Comparison of ENCODE assay signal across 10 cellular contexts in the genomic region with DNA sequence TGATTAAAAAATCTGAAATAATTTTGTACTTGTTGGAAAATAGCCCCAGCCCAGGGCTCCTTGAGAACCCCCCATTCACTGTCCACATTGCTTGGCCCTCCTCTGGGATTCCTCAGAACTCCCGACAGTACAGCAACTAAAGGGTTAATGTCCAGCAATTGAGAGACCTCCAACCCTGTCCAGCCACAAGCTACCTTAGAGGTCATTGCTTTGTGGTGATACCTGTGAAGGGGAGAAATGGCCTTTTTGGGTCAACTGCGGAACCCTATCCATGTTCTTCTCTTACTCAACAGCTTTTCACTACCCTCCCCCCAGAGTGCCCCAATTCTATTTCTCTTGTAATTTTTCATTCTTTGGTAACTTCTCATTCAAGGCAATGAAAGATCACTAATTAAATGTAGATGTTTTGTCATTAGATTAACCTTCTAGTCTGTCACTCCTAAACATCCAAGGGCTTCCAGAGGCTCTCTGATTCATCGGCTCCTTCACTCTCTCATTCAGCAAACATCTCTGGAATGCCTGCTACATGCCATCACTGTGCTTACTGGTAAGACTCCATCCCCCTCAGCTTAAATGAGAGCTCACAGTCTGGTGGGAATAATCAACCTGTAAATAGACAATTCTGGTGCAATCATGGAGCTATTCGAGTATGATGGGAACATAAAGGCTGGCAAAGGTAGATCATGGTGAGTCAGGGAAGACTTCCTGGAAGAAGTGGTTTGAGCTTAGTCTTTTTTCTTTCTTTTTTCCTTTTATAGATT.
A peak's percentile ranks its signal among the peaks of the same experiment; 100 is the strongest.
DNase-seq lines count a peak whose midpoint lies in the region; TF ChIP-seq lines count a peak whose summit lies in the region.
"Had no signal": no experiment of that assay in that cellular context is flagged by ENCODE, and none has a peak within 500 bp of the region (broad histone marks: within the 10 kb centered on the region; RNA-seq: fewer than 3 reads in every experiment).

No MANE protein-coding gene starts in this region.

- H2AFZ ChIP-seq in neuronal stem cell (ENCODE audit: low read length), result no peak overlapping the region

- H3K4me1 ChIP-seq in neuronal stem cell (ENCODE audit: control insufficient read depth in 2 of 2, insufficient read depth in 1 of 2, low read depth in 1 of 2, low read length in 2 of 2), result peaks cover 0 to 2% of the 10 kb centered on the region in 2 donors

- H2BK120ac ChIP-seq in neuronal stem cell (ENCODE audit: low read depth, low read length), result no peak overlapping the region

- POLR2A ChIA-PET in BJ (lab: Charles Lee), result interaction anchor here (0.6 to 1.3 kb wide), 4 partner anchors 12 to 638 kb away, joined by 3 to 8 read pairs (median 6); no protein-coding TSS in a partner anchor

- H3K18ac ChIP-seq in neuronal stem cell (ENCODE audit: low read length), result no peak overlapping the region

- peak overlapping the region; percentile 19 for H3K27ac ChIP-seq in neuronal stem cell (replicated peaks; ENCODE audit: low read length)

- no peak overlapping the region for H3K23ac ChIP-seq in neuronal stem cell (ENCODE audit: low read depth, low read length, poor library complexity)

- no peak overlapping the region for H3K14ac ChIP-seq in neuronal stem cell (ENCODE audit: low read length)

- no CpG with 5 or more reads among the region's 4 CpGs for WGBS in neuronal stem cell (ENCODE audit: extremely low coverage in 2 of 2, insufficient read length in 2 of 2, insufficient replicate concordance in 1 of 2), 2 donors

- peak; percentile 98 for DNase-seq in BJ (ENCODE audit: low read depth)
- peak; percentile 91 for DNase-seq in RKO (ENCODE audit: low spot score)
- DNase-seq in fibroblast of pulmonary artery (ENCODE audit: low read depth), result peak; percentile 97
- DNase-seq in neuronal stem cell (ENCODE audit: low spot score), result peak; percentile 49
- DNase-seq in NCI-H2107 (lab: John Stamatoyannopoulos, UW), result no peak
- DNase-seq in NCI-H1092 (lab: John Stamatoyannopoulos, UW), result no peak
- no peak for DNase-seq in pons (ENCODE audit: low spot score)
- DNase-seq in NCI-H2227 (lab: John Stamatoyannopoulos, UW; ENCODE audit: unreplicated experiment), result no peak
- DNase-seq: activated naive CD8-positive, alpha-beta T cell treated with anti-CD3 and anti-CD28 coated beads, Interleukin-2, amount 10 ng/mL, durations not matched to agents 7 days and 5 days had no signal

- H3K27me3 ChIP-seq in BJ (ENCODE audit: control insufficient read depth, insufficient read depth, low read length), result no peaks in the 10 kb centered on the region
- H3K27me3 ChIP-seq in neuronal stem cell (ENCODE audit: control insufficient read depth in 3 of 3, insufficient read depth in 3 of 3, low read depth in 1 of 3, low read length in 3 of 3), result no peaks in the 10 kb centered on the region

- H4K8ac ChIP-seq in neuronal stem cell (ENCODE audit: low read depth, low read length), result no peak overlapping the region

- no peak overlapping the region for H2BK5ac ChIP-seq in neuronal stem cell (ENCODE audit: low read length)

- no peak overlapping the region for H2BK12ac ChIP-seq in neuronal stem cell (ENCODE audit: low read length)

- H4K91ac ChIP-seq in neuronal stem cell (ENCODE audit: low read depth, low read length, poor library complexity), result no peak overlapping the region

- no peak overlapping the region for H3K9ac ChIP-seq in neuronal stem cell (ENCODE audit: low read depth, low read length, poor library complexity)

- H3K4me3 ChIP-seq in BJ (ENCODE audit: low read depth, low read length) (no peak overlapping the region), fibroblast of pulmonary artery (replicated peaks; ENCODE audit: low read depth, low read length) (no peak overlapping the region), neuronal stem cell (ENCODE audit: low read length in 2 of 2) (no peak overlapping the region)
- H3K4me3 ChIP-seq: skin epidermis had no signal

- H3K79me1 ChIP-seq in neuronal stem cell (ENCODE audit: low read depth, low read length), result no peaks in the 10 kb centered on the region

- no peak overlapping the region for H2AK5ac ChIP-seq in neuronal stem cell (ENCODE audit: low read depth, low read length)

- no peak overlapping the region for H3K4me2 ChIP-seq in neuronal stem cell (ENCODE audit: insufficient read depth, low read length, poor library complexity, severe bottlenecking)

- H3K4ac ChIP-seq in neuronal stem cell (ENCODE audit: low read length), result no peak overlapping the region

- CTCF ChIA-PET in BJ (lab: Yijun Ruan, JAX), result interaction anchor here (0.7 to 1.9 kb wide), 8 partner anchors 10 to 294 kb away, joined by 3 to 7 read pairs (median 4); no protein-coding TSS in a partner anchor

- no peak for TF ChIP-seq CTCF in BJ (IDR thresholded peaks at IDR 0.05; ENCODE audit: insufficient read depth, low read depth, low read length)
- no peak for TF ChIP-seq CTCF in fibroblast of pulmonary artery (IDR thresholded peaks at IDR 0.05; ENCODE audit: low read length, missing control alignments)

- H3K36me3 ChIP-seq in BJ (ENCODE audit: control insufficient read depth, insufficient read depth, low read length) (no peaks in the 10 kb centered on the region), neuronal stem cell (replicated peaks in 1 of 2; ENCODE audit: control insufficient read depth in 2 of 2, insufficient read depth in 2 of 2, low read length in 2 of 2) (no peaks in the 10 kb centered on the region)

- no peak overlapping the region for H2BK15ac ChIP-seq in neuronal stem cell (ENCODE audit: low read length)

- H3K9me3 ChIP-seq in neuronal stem cell (replicated peaks in 1 of 2; ENCODE audit: control insufficient read depth in 2 of 2, insufficient read depth in 1 of 2, low read depth in 1 of 2, low read length in 2 of 2), result no peaks in the 10 kb centered on the region

Comparison
In these comparisons a context has a peak if more than half of its experiments do, and no peak if none do; other contexts are left out.
1. DNase-seq: peak in BJ (single experiment), RKO (single experiment), fibroblast of pulmonary artery (single experiment) and neuronal stem cell (single experiment); none in NCI-H2107 (single experiment), NCI-H1092 (single experiment), pons (single experiment) and NCI-H2227 (single experiment).